11 cellular contexts compared by ENCODE assay signal in the genomic region with DNA sequence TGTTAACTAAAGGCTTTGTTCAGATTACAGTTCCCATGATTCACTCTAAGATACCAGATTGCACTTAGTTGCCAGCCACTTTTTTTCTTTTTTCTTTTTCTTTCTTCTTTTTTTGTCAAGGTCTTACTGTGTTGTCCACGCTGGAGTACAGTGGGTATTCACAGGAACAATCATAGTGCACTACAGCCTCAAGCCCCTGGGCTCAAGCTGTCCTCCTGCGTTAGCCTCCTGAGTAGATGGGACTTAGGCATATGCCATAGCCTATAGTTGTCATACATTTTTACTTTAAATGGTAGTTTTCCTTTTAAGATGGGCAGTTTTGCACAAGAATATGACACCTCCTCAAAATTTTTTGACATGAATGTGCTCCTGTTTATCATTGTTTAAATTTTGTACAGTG. TPM values are rescaled to one million over a fixed set of nuclear protein-coding genes. Genes with fewer than 3 reads are reported as not detected.
A peak's percentile ranks its signal among the peaks of the same experiment; 100 is the strongest.
DNase-seq lines count a peak whose midpoint lies in the region; ATAC-seq and TF ChIP-seq lines count a peak whose summit lies in the region.
"Had no signal": no experiment of that assay in that cellular context is flagged by ENCODE, and none has a peak within 500 bp of the region (broad histone marks: within the 10 kb centered on the region; RNA-seq: fewer than 3 reads in every experiment).

No MANE protein-coding gene starts in this region.

- no peak for TF ChIP-seq CTCF in smooth muscle cell (IDR thresholded peaks at IDR 0.05; ENCODE audit: borderline replicate concordance, insufficient read depth, poor library complexity, severe bottlenecking)

- H3K27ac ChIP-seq in smooth muscle cell (ENCODE audit: low read depth) = peak overlapping the region; percentile 82
- H3K27ac ChIP-seq: KMS-11 had no signal

- CTCF ChIA-PET in activated CD4-positive, alpha-beta T cell treated with anti-CD3 and anti-CD28 coated beads for 36 hours (lab: Charles Lee) = interaction anchor here (1.0 to 5.5 kb wide), 3 partner anchors 13 to 1213 kb away, joined by 3 to 33 read pairs (median 3); no protein-coding TSS in a partner anchor

- H3K27me3 Mint-ChIP-seq in activated CD4-positive, alpha-beta T cell treated with anti-CD3 and anti-CD28 coated beads for 36 hours = no peaks in the 10 kb centered on the region
- H3K27me3 Mint-ChIP-seq in activated naive CD8-positive, alpha-beta T cell = no peaks in the 10 kb centered on the region

- H3F3A ChIP-seq in smooth muscle cell (ENCODE audit: low read depth) = no peaks in the 10 kb centered on the region

- no peaks in the 10 kb centered on the region for H3K27me3 ChIP-seq in iPS-15b (ENCODE audit: control insufficient read depth, insufficient read depth, low read length)
- no peaks in the 10 kb centered on the region for H3K27me3 ChIP-seq in smooth muscle cell (ENCODE audit: low read depth)

- DNase-seq in activated CD4-positive, alpha-beta T cell treated with anti-CD3 and anti-CD28 coated beads for 36 hours = no peak
- no peak for DNase-seq in activated CD4-positive, alpha-beta T cell treated with anti-CD3 and anti-CD28 coated beads, Interleukin-2, amount 50 U/mL, for 1 hour
- DNase-seq in smooth muscle cell (lab: John Stamatoyannopoulos, UW; ENCODE audit: unreplicated experiment) (no peak), T1000 (lab: John Stamatoyannopoulos, UW) (no peak)
- no peak for DNase-seq in activated naive CD4-positive, alpha-beta T cell (lab: John Stamatoyannopoulos, UW)
- DNase-seq: ACHN, GOT3 had no signal

- POLR2A ChIA-PET in activated CD4-positive, alpha-beta T cell treated with anti-CD3 and anti-CD28 coated beads for 36 hours (lab: Charles Lee) = interaction anchor here (0.7 kb wide), 1 partner anchor 11 kb away, joined by 12 read pairs; no protein-coding TSS in a partner anchor

- H3K9ac ChIP-seq in iPS-15b (ENCODE audit: low read depth, low read length) (peak overlapping the region; percentile 97), smooth muscle cell (ENCODE audit: low read depth) (peak overlapping the region; percentile 85)
- H3K9ac ChIP-seq: KMS-11 had no signal

- H3K79me2 ChIP-seq in smooth muscle cell (ENCODE audit: low read depth) = peaks cover 68% of the 10 kb centered on the region

- peaks cover 48% of the 10 kb centered on the region for H4K20me1 ChIP-seq in smooth muscle cell (ENCODE audit: low read depth)

- H2AFZ ChIP-seq in smooth muscle cell (ENCODE audit: low read depth) = no peak overlapping the region

- H3K4me1 ChIP-seq in iPS-15b (ENCODE audit: control insufficient read depth, insufficient read depth, low read length) = peaks cover 6% of the 10 kb centered on the region
- peaks cover 54% of the 10 kb centered on the region for H3K4me1 ChIP-seq in smooth muscle cell (ENCODE audit: low read depth)

- H3K4me3 ChIP-seq in iPS-15b (ENCODE audit: low read depth, low read length) (peak overlapping the region; percentile 95), smooth muscle cell (peak overlapping the region; percentile 84)

- peaks cover 4% of the 10 kb centered on the region for H3K9me3 Mint-ChIP-seq in activated CD4-positive, alpha-beta T cell treated with anti-CD3 and anti-CD28 coated beads for 36 hours (ENCODE audit: low read depth)
- peaks cover 3% of the 10 kb centered on the region for H3K9me3 Mint-ChIP-seq in activated naive CD8-positive, alpha-beta T cell (ENCODE audit: low read depth)

- no peak for ATAC-seq in activated CD4-positive, alpha-beta T cell treated with anti-CD3 and anti-CD28 coated beads for 36 hours
- ATAC-seq in HG03045 (IDR thresholded peaks at IDR 0.05; ENCODE audit: unreplicated experiment) = no peak

- H3K4me1 Mint-ChIP-seq in activated CD4-positive, alpha-beta T cell treated with anti-CD3 and anti-CD28 coated beads for 36 hours = peaks cover 51% of the 10 kb centered on the region
- peaks cover 68% of the 10 kb centered on the region for H3K4me1 Mint-ChIP-seq in activated naive CD8-positive, alpha-beta T cell (ENCODE audit: low read depth)

- peaks cover 24% of the 10 kb centered on the region for H3K36me3 Mint-ChIP-seq in activated CD4-positive, alpha-beta T cell treated with anti-CD3 and anti-CD28 coated beads for 36 hours (ENCODE audit: low read depth)
- H3K36me3 Mint-ChIP-seq in activated naive CD8-positive, alpha-beta T cell = peaks cover 7% of the 10 kb centered on the region

- WGBS in smooth muscle cell (ENCODE audit: low lambda C conversion rate) = 10% methylated on average over 2 of the region's 2 CpGs

- intact Hi-C loops in activated CD4-positive, alpha-beta T cell treated with anti-CD3 and anti-CD28 coated beads for 36 hours (cut with DNase I, micrococcal nuclease) = loop anchor here (5.0 to 10.0 kb wide), 5 partner anchors 371 to 1646 kb away; a partner anchor contains a TSS

- H3K9me3 ChIP-seq in iPS-15b (ENCODE audit: control insufficient read depth, insufficient read depth, low read length) (no peaks in the 10 kb centered on the region), smooth muscle cell (replicated peaks; ENCODE audit: low read depth) (no peaks in the 10 kb centered on the region)

- peak overlapping the region; percentile 86 for H3K4me2 ChIP-seq in smooth muscle cell

- peak overlapping the region; percentile 4 for H3K4me3 Mint-ChIP-seq in activated CD4-positive, alpha-beta T cell treated with anti-CD3 and anti-CD28 coated beads for 36 hours
- peak overlapping the region; percentile 82 for H3K4me3 Mint-ChIP-seq in activated naive CD8-positive, alpha-beta T cell

- H3K27ac Mint-ChIP-seq in activated CD4-positive, alpha-beta T cell treated with anti-CD3 and anti-CD28 coated beads for 36 hours = no peak overlapping the region
- H3K27ac Mint-ChIP-seq in activated naive CD8-positive, alpha-beta T cell = peak overlapping the region; percentile 81

- no peaks in the 10 kb centered on the region for H3K36me3 ChIP-seq in iPS-15b (ENCODE audit: control insufficient read depth, insufficient read depth, low read length)
- no peaks in the 10 kb centered on the region for H3K36me3 ChIP-seq in smooth muscle cell (ENCODE audit: low read depth)

RNA-seq across cellular contexts. Expression of a gene that starts 2.1 kb away (rescaled TPM):
- 100 to 1,000 TPM in 1 of 2 experiments, 10 to 100 TPM in 1; 98.4 to 144 TPM for total RNA-seq in activated CD4-positive, alpha-beta T cell treated with anti-CD3 and anti-CD28 coated beads for 36 hours
- total RNA-seq in smooth muscle cell = 211 and 238 TPM in 2 replicates
- polyA plus RNA-seq in smooth muscle cell = 156 and 171 TPM in 2 replicates
